ENCODE assay signal across 16 cellular contexts in the genomic region with DNA sequence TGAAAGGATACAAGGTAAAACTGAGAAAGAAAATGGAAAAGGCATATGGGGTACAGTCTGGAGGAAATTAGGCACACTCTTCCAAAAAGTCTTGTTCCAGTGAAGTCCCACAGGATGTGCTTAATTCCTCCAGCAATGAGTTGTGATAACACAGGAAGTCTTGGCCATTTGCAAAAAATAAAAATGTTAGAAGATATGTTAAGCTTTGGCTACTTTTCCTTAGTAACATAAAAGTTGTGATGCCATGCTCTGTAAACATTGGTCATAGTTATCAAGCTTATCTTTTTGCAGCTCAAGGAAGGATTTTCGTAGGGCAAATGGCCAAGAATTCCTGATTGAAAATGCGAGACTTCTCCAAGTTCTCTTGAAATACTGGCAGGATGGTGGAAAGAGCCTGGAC. TPM values are rescaled to one million over a fixed set of nuclear protein-coding genes. Genes with fewer than 3 reads are reported as not detected.
DNase-seq lines count a peak whose midpoint lies in the region; ATAC-seq and TF ChIP-seq lines count a peak whose summit lies in the region.
"Had no signal": no experiment of that assay in that cellular context is flagged by ENCODE, and none has a peak within 500 bp of the region (broad histone marks: within the 10 kb centered on the region; RNA-seq: fewer than 3 reads in every experiment).

No MANE protein-coding gene starts in this region.

- TF ChIP-seq CTCF in fibroblast of villous mesenchyme (IDR thresholded peaks at IDR 0.05; ENCODE audit: insufficient read depth, low read depth, low read length) (no peak), suprapubic skin (IDR thresholded peaks at IDR 0.05) (no peak)

- H3K4me3 ChIP-seq in fibroblast of villous mesenchyme (ENCODE audit: low read depth, low read length) (no peak overlapping the region), suprapubic skin (no peak overlapping the region)
- H3K4me3 ChIP-seq: GM12878 had no signal

- no peaks in the 10 kb centered on the region for H3K4me1 ChIP-seq in suprapubic skin

- no peak for TF ChIP-seq POLR2A in suprapubic skin (IDR thresholded peaks at IDR 0.05)

- intact Hi-C loops in Right ventricle myocardium superior (cut with DNase I) (no loop called here), cardiac septum (cut with DNase I) (no loop called here)

- no peak for DNase-seq in Right ventricle myocardium superior
- DNase-seq in cardiac septum (ENCODE audit: low spot score): no peak
- peak; percentile 95 for DNase-seq in fibroblast of villous mesenchyme (ENCODE audit: low read depth)
- peak; percentile 9 for DNase-seq in left kidney (ENCODE audit: low read depth, low spot score)
- DNase-seq in DMS153 (lab: John Stamatoyannopoulos, UW): no peak
- no peak for DNase-seq in suprapubic skin (ENCODE audit: low spot score in 2 of 2)
- DNase-seq: 8988T, C1 segment of cervical spinal cord, NCI-H1417, NCI-H1930, NCI-H2171, SHP77 had no signal

- no peaks in the 10 kb centered on the region for H3K36me3 ChIP-seq in suprapubic skin

- H3K27me3 ChIP-seq in suprapubic skin: no peaks in the 10 kb centered on the region

- no peaks in the 10 kb centered on the region for H3K9me3 ChIP-seq in suprapubic skin

- H3K27ac ChIP-seq in suprapubic skin: no peak overlapping the region

- ATAC-seq in Right ventricle myocardium superior (ENCODE audit: poor library complexity) (peak; percentile 66), HG03571 (IDR thresholded peaks at IDR 0.05; ENCODE audit: unreplicated experiment) (no peak), HG03378 (IDR thresholded peaks at IDR 0.05; ENCODE audit: unreplicated experiment) (no peak)
- ATAC-seq: GM12878, Panc1 had no signal

- 45% methylated on average over 2 of the region's 2 CpGs for WGBS in suprapubic skin

- no peak for TF ChIP-seq EP300 in suprapubic skin (IDR thresholded peaks at IDR 0.05)

RNA-seq across cellular contexts. Expression of gene LNP1, which starts 26.4 kb away (rescaled TPM):
- 2.6 TPM for total RNA-seq in Right ventricle myocardium superior
- total RNA-seq in cardiac septum: 4.6 TPM
- total RNA-seq in fibroblast of villous mesenchyme: 4.2 and 4.7 TPM in 2 replicates
- under 1 TPM in 3 of 4 donors, not detected in 1; 0.64 to 0.97 (median 0.76) TPM for total RNA-seq in suprapubic skin

RNA-seq across cellular contexts. Expression of gene TOMM70, which starts 26.8 kb away (rescaled TPM):
- total RNA-seq in Right ventricle myocardium superior: 63.1 TPM
- 54.0 TPM for total RNA-seq in cardiac septum
- total RNA-seq in fibroblast of villous mesenchyme: 47.4 and 65.2 TPM in 2 replicates
- 10 to 100 TPM; 26.9 to 34.1 (median 31.3) TPM for total RNA-seq in suprapubic skin

Comparison
In these comparisons a context has a peak if more than half of its experiments do, and no peak if none do; other contexts are left out.
1. DNase-seq: peak in fibroblast of villous mesenchyme (single experiment) and left kidney (single experiment); none in Right ventricle myocardium superior (single experiment), cardiac septum (single experiment), DMS153 (single experiment) and suprapubic skin (0 of 2).